In genomic region chr10:88902328-88902789, GRCh38 we compare ENCODE assay signal across 22 cellular contexts. TPM values are rescaled to one million over a fixed set of nuclear protein-coding genes. Genes with fewer than 3 reads are reported as not detected.
DNase-seq lines count a peak whose midpoint lies in the region; ATAC-seq and TF ChIP-seq lines count a peak whose summit lies in the region.
"Had no signal": no experiment of that assay in that cellular context is flagged by ENCODE, and none has a peak within 500 bp of the region (broad histone marks: within the 10 kb centered on the region; RNA-seq: fewer than 3 reads in every experiment).

No MANE protein-coding gene starts in this region.

- H3K9me2 ChIP-seq in SK-N-SH: no peaks in the 10 kb centered on the region
- no peaks in the 10 kb centered on the region for H3K9me2 ChIP-seq in GM23248 (ENCODE audit: insufficient read depth)

- no peak for TF ChIP-seq CTCF in SK-N-SH (IDR thresholded peaks at IDR 0.05)
- no peak for TF ChIP-seq CTCF in natural killer cell (IDR thresholded peaks at IDR 0.05)

- 97% methylated on average over 8 of the region's 8 CpGs for WGBS in SK-N-SH (ENCODE audit: low lambda C conversion rate)
- WGBS in GM23248 (ENCODE audit: low coverage in 1 of 2, low lambda C conversion rate in 2 of 2, missing lambda C conversion rate in 2 of 2), 2 experiments: 97 to 100% methylated on average over 8 of the region's 8 CpGs

- H3K27me3 ChIP-seq in SK-N-SH (ENCODE audit: insufficient read depth) (no peaks in the 10 kb centered on the region), GM23248 (replicated peaks; ENCODE audit: insufficient read depth) (no peaks in the 10 kb centered on the region)
- H3K27me3 ChIP-seq: cardiac muscle cell, MG63, thyroid gland had no signal

- POLR2A ChIA-PET in SK-N-SH (lab: Yijun Ruan, JAX): no interaction called here
- POLR2A ChIA-PET in activated naive CD8-positive, alpha-beta T cell treated with anti-CD3 and anti-CD28 coated beads, Interleukin-2, amount 10 ng/mL, durations not matched to agents 7 days and 5 days (lab: Charles Lee): interaction anchor here (2.9 kb wide), 1 partner anchor 22 kb away, joined by 18 read pairs; the partner anchor contains the start of gene STAMBPL1

- H3K9me3 Mint-ChIP-seq in activated naive CD8-positive, alpha-beta T cell treated with anti-CD3 and anti-CD28 coated beads, Interleukin-2, amount 10 ng/mL, durations not matched to agents 7 days and 5 days: no peaks in the 10 kb centered on the region
- H3K9me3 Mint-ChIP-seq in natural killer cell: no peaks in the 10 kb centered on the region
- H3K9me3 Mint-ChIP-seq: activated naive CD4-positive, alpha-beta T cell treated with anti-CD3 and anti-CD28 coated beads, Interleukin-2, amount 10 ng/mL, durations not matched to agents 7 days and 5 days; endodermal cell had no signal

- CTCF ChIA-PET in SK-N-SH (lab: Yijun Ruan, JAX): interaction anchor here (1.2 to 1.5 kb wide), 3 partner anchors 10 to 32 kb away, joined by 3 to 4 read pairs (median 3); no protein-coding TSS in a partner anchor

- no peak overlapping the region for H3K4me3 Mint-ChIP-seq in activated naive CD8-positive, alpha-beta T cell treated with anti-CD3 and anti-CD28 coated beads, Interleukin-2, amount 10 ng/mL, durations not matched to agents 7 days and 5 days
- H3K4me3 Mint-ChIP-seq in natural killer cell: no peak overlapping the region
- H3K4me3 Mint-ChIP-seq: activated naive CD4-positive, alpha-beta T cell treated with anti-CD3 and anti-CD28 coated beads, Interleukin-2, amount 10 ng/mL, durations not matched to agents 7 days and 5 days; endodermal cell had no signal

- no peaks in the 10 kb centered on the region for H3K27me3 Mint-ChIP-seq in activated naive CD8-positive, alpha-beta T cell treated with anti-CD3 and anti-CD28 coated beads, Interleukin-2, amount 10 ng/mL, durations not matched to agents 7 days and 5 days
- no peaks in the 10 kb centered on the region for H3K27me3 Mint-ChIP-seq in natural killer cell (ENCODE audit: low read depth in 2 of 2)
- H3K27me3 Mint-ChIP-seq: activated naive CD4-positive, alpha-beta T cell treated with anti-CD3 and anti-CD28 coated beads, Interleukin-2, amount 10 ng/mL, durations not matched to agents 7 days and 5 days had no signal

- H3K36me3 Mint-ChIP-seq in activated naive CD8-positive, alpha-beta T cell treated with anti-CD3 and anti-CD28 coated beads, Interleukin-2, amount 10 ng/mL, durations not matched to agents 7 days and 5 days: peaks cover 56% of the 10 kb centered on the region
- H3K36me3 Mint-ChIP-seq in natural killer cell: peaks cover 9% of the 10 kb centered on the region

- in situ Hi-C loops in GM23248 (cut with MboI): no loop called here

- H3F3A ChIP-seq in SK-N-SH (replicated peaks; ENCODE audit: insufficient read depth): peaks cover 27% of the 10 kb centered on the region
- H3F3A ChIP-seq in GM23248 (ENCODE audit: insufficient read depth): peaks cover 31% of the 10 kb centered on the region

- H3K4me1 ChIP-seq in SK-N-SH (ENCODE audit: control insufficient read depth in 1 of 2, insufficient read depth in 2 of 2, low read depth in 1 of 2, low read length in 1 of 2) (peaks cover 11 to 29% of the 10 kb centered on the region in 2 experiments; a peak in 3 of 4 replicates), GM23248 (ENCODE audit: insufficient read depth) (peaks cover 30% of the 10 kb centered on the region)

- H3K79me2 ChIP-seq in SK-N-SH (ENCODE audit: insufficient read depth) (peaks cover 32% of the 10 kb centered on the region), GM23248 (ENCODE audit: insufficient read depth) (peaks cover 32% of the 10 kb centered on the region)

- H3K9me3 ChIP-seq in SK-N-SH (no peaks in the 10 kb centered on the region), GM23248 (ENCODE audit: low read depth) (no peaks in the 10 kb centered on the region)
- H3K9me3 ChIP-seq: MG63, thyroid gland had no signal

- H4K20me1 ChIP-seq in SK-N-SH (ENCODE audit: insufficient read depth) (no peaks in the 10 kb centered on the region), GM23248 (ENCODE audit: insufficient read depth) (no peaks in the 10 kb centered on the region)

- intact Hi-C loops in natural killer cell (cut with micrococcal nuclease) (no loop called here), left colon (cut with DNase I, micrococcal nuclease) (no loop called here)

- H3K4me1 Mint-ChIP-seq in activated naive CD8-positive, alpha-beta T cell treated with anti-CD3 and anti-CD28 coated beads, Interleukin-2, amount 10 ng/mL, durations not matched to agents 7 days and 5 days: peaks cover 34% of the 10 kb centered on the region
- H3K4me1 Mint-ChIP-seq in natural killer cell: peaks cover 33 to 35% of the 10 kb centered on the region in 2 donors

- no peak for TF ChIP-seq EP300 in SK-N-SH (IDR thresholded peaks at IDR 0.05; ENCODE audit: borderline replicate concordance in 1 of 2, low read depth in 1 of 2, low read length in 1 of 2)

- no peak overlapping the region for H3K9ac ChIP-seq in SK-N-SH
- no peak overlapping the region for H3K9ac ChIP-seq in GM23248

- TF ChIP-seq RAD21 in SK-N-SH (IDR thresholded peaks at IDR 0.05; ENCODE audit: low read length): no peak

- no peak for ATAC-seq in SK-N-SH treated with all-trans-retinoic acid at 6 μM for 48 hours
- ATAC-seq in activated naive CD8-positive, alpha-beta T cell treated with anti-CD3 and anti-CD28 coated beads, Interleukin-2, amount 10 ng/mL, durations not matched to agents 7 days and 5 days (ENCODE audit: low read depth): no peak
- no peak for ATAC-seq in natural killer cell
- ATAC-seq in left colon: no peak

- H2AFZ ChIP-seq in SK-N-SH (ENCODE audit: low read depth): no peak overlapping the region
- no peak overlapping the region for H2AFZ ChIP-seq in GM23248

- H3K4me3 ChIP-seq in SK-N-SH (ENCODE audit: low read depth in 2 of 2, low read length in 1 of 2) (no peak overlapping the region), GM23248 (no peak overlapping the region)
- H3K4me3 ChIP-seq: cardiac muscle cell, MG63, thyroid gland had no signal

- H3K36me3 ChIP-seq in SK-N-SH (replicated peaks in 1 of 2; ENCODE audit: control insufficient read depth in 1 of 2, insufficient read depth in 2 of 2, low read length in 1 of 2) (peaks cover 42 to 47% of the 10 kb centered on the region in 2 experiments), GM23248 (ENCODE audit: low read depth) (peaks cover 33% of the 10 kb centered on the region)
- H3K36me3 ChIP-seq: cardiac muscle cell, thyroid gland had no signal

- H3K4me2 ChIP-seq in SK-N-SH (0 out of 2 replicates have a peak overlapping the region, but pooled peaks have one; percentile 3), GM23248 (ENCODE audit: unreplicated experiment) (peak overlapping the region; percentile 57)

- peak overlapping the region; percentile 60 for H3K27ac Mint-ChIP-seq in activated naive CD8-positive, alpha-beta T cell treated with anti-CD3 and anti-CD28 coated beads, Interleukin-2, amount 10 ng/mL, durations not matched to agents 7 days and 5 days
- H3K27ac Mint-ChIP-seq in natural killer cell: peak overlapping the region; percentile 29 to 60
- H3K27ac Mint-ChIP-seq: endodermal cell had no signal

- peak overlapping the region; percentile 19 to 69 for H3K27ac ChIP-seq in SK-N-SH (ENCODE audit: low read depth in 2 of 2, low read length in 1 of 2)
- peak overlapping the region; percentile 9; the same call in 1 of the 2 replicates for H3K27ac ChIP-seq in GM23248
- H3K27ac ChIP-seq: 22Rv1, C4-2B, cardiac muscle cell, thyroid gland had no signal

- DNase-seq in SK-N-SH (no peak), GM23248 (no peak), natural killer cell (no peak), left colon (no peak)
- DNase-seq in activated naive CD8-positive, alpha-beta T cell treated with anti-CD3 and anti-CD28 coated beads, Interleukin-2, amount 10 ng/mL, durations not matched to agents 7 days and 5 days: no peak
- no peak for DNase-seq in effector CD8-positive, alpha-beta T cell (lab: John Stamatoyannopoulos, UW)
- DNase-seq in stimulated activated CD4-positive, alpha-beta T cell treated with anti-CD3 and anti-CD28 coated beads, Interleukin-1b, Interleukin-23, amount 100 ng/mL, for 48 hours: no peak
- DNase-seq: activated naive CD4-positive, alpha-beta T cell treated with anti-CD3 and anti-CD28 coated beads, Interleukin-2, amount 10 ng/mL, durations not matched to agents 7 days and 5 days; DMS79 treated with DMSO at 0.1 percent for 48 hours; endodermal cell; hypothalamus; MG63; midbrain; NCI-H1694; NCI-H446; nucleus accumbens; thyroid gland had no signal

TF ChIP-seq in SK-N-SH, 30 proteins besides CTCF, POLR2A, EP300 and RAD21 (continues in another document):
- TF ChIP-seq TCF12 (IDR thresholded peaks at IDR 0.05) (no peak), YY1 (IDR thresholded peaks at IDR 0.05; ENCODE audit: low read depth) (no peak)

RNA-seq across cellular contexts. Expression of gene STAMBPL1, which starts 22.3 kb away (rescaled TPM):
- polyA plus RNA-seq in SK-N-SH (2012; rRNA removed) (25.1 and 32.6 TPM in 2 replicates), GM23248 (2016; fragmentation: Nextera tagmentation; extraction: Ambion mirVana) (13.3 and 15.1 TPM in 2 replicates)
- polyA plus RNA-seq in SK-N-SH (2012; cell fraction: cytosol; rRNA removed): 26.1 and 26.3 TPM in 2 replicates
- polyA plus RNA-seq in SK-N-SH (2012; cell fraction: nucleus; rRNA removed): 44.5 and 93.2 TPM in 2 replicates
- total RNA-seq in GM23248 (2014; rRNA removed; shearing (Covaris generic)): 22.4 and 23.9 TPM in 2 replicates
- 10 to 100 TPM; 48.3 to 54.0 TPM for total RNA-seq in activated naive CD8-positive, alpha-beta T cell treated with anti-CD3 and anti-CD28 coated beads, Interleukin-2, amount 10 ng/mL, durations not matched to agents 7 days and 5 days
- total RNA-seq in natural killer cell (10 to 100 TPM; 14.8 to 30.3 (median 18.1) TPM), left colon (10 to 100 TPM; 14.8 to 22.4 TPM)

RNA-seq across cellular contexts. Expression of gene ACTA2, which starts 50.2 kb away (rescaled TPM):
- polyA plus RNA-seq in SK-N-SH (2012; rRNA removed): 119 and 130 TPM in 2 replicates
- polyA plus RNA-seq in SK-N-SH (2012; cell fraction: cytosol; rRNA removed): 128 and 149 TPM in 2 replicates
- polyA plus RNA-seq in SK-N-SH (2012; cell fraction: nucleus; rRNA removed): 146 and 161 TPM in 2 replicates
- total RNA-seq in GM23248 (2014; rRNA removed; shearing (Covaris generic)): 161 and 164 TPM in 2 replicates
- polyA plus RNA-seq in GM23248 (2016; fragmentation: Nextera tagmentation; extraction: Ambion mirVana): 249 and 262 TPM in 2 replicates
- 10 to 100 TPM; 11.0 to 13.8 TPM for total RNA-seq in activated naive CD8-positive, alpha-beta T cell treated with anti-CD3 and anti-CD28 coated beads, Interleukin-2, amount 10 ng/mL, durations not matched to agents 7 days and 5 days
- 10 to 100 TPM in 1 of 3 donors, 1 to 10 TPM in 2; 5.0 to 13.1 (median 7.4) TPM for total RNA-seq in natural killer cell
- total RNA-seq in left colon: 100 to 1,000 TPM in 1 of 2 donors, 10 to 100 TPM in 1; 57.1 to 245 TPM
- total RNA-seq: endodermal cell had no signal

RNA-seq across cellular contexts. Expression of gene ANKRD22, which starts 50.7 kb away (rescaled TPM):
- polyA plus RNA-seq in SK-N-SH (2012; rRNA removed) (0.15 TPM in 2 replicates), GM23248 (2016; fragmentation: Nextera tagmentation; extraction: Ambion mirVana) (not detected in 2 replicates)
- polyA plus RNA-seq in SK-N-SH (2012; cell fraction: cytosol; rRNA removed): 0.13 and 0.30 TPM in 2 replicates
- 0.05 TPM in 1 of 2 replicates, not detected in the other for polyA plus RNA-seq in SK-N-SH (2012; cell fraction: nucleus; rRNA removed)
- 0.22 TPM in 1 of 2 replicates, not detected in the other for total RNA-seq in GM23248 (2014; rRNA removed; shearing (Covaris generic))
- total RNA-seq in activated naive CD8-positive, alpha-beta T cell treated with anti-CD3 and anti-CD28 coated beads, Interleukin-2, amount 10 ng/mL, durations not matched to agents 7 days and 5 days: not detected
- total RNA-seq in natural killer cell (not detected), left colon (10 to 100 TPM; 13.7 to 21.6 TPM)
- total RNA-seq: cardiac muscle cell, endodermal cell, sciatic nerve, thyroid gland had no signal
- polyA plus RNA-seq: cardiac muscle cell had no signal

Comparison
In these comparisons a context has a peak if more than half of its experiments do, and no peak if none do; other contexts are left out.
1. RNA of gene ANKRD22, which starts 50.7 kb away (total RNA-seq): 13.7 to 21.6 TPM in left colon; not detected in activated naive CD8-positive, alpha-beta T cell treated with anti-CD3 and anti-CD28 coated beads, Interleukin-2, amount 10 ng/mL, durations not matched to agents 7 days and 5 days, 0.22 TPM in GM23248 and not detected in natural killer cell; every median in the first group is over 4 times any median in the second.